In the genomic region with DNA sequence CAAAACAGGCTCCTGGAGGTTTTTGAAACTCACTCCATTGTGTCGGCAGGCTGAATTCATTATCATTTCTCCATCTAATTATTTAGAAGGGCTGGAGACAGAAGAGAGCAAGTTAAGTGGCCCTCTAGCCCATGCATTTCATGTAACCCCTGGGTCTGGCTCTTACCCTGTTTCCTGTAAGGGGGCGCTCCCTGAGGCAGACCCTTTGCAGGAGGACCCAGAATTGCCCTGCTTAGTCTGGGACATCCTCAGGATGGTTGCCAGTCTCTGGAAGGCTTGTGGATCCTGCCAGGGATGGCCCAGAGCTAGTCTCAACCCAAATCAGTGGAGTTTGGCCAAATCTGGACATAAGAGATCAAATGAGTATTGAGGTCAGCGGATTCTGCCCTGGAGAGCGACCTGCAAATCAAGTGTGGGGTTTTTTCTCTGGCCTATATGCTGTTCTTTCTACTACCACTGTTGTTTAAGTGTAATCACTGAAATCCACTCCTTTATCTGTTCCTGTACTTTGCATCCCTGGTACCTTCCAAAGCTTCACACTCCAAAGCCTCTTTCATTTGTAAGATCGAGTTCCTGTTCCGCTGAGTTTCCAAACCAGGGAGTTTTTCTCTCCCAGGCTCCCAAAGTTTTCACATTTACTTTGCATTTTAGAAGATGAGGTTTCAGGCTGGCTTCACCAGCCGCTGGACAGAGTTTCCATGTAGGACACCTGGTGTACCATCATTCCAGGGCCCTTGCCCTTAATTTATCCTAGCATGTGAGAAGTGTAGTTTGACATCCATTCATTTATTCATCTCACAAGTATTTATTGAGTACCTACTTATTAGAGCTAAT, we compare ENCODE assay signal across 10 cellular contexts. TPM values are rescaled to one million over a fixed set of nuclear protein-coding genes. Genes with fewer than 3 reads are reported as not detected.
A peak's percentile ranks its signal among the peaks of the same experiment; 100 is the strongest.
DNase-seq lines count a peak whose midpoint lies in the region; ATAC-seq, FAIRE-seq and TF ChIP-seq lines count a peak whose summit lies in the region.
"Had no signal": no experiment of that assay in that cellular context is flagged by ENCODE, and none has a peak within 500 bp of the region (broad histone marks: within the 10 kb centered on the region; RNA-seq: fewer than 3 reads in every experiment).

No MANE protein-coding gene starts in this region.

- H3K9me3 ChIP-seq in K562 (replicated peaks; ENCODE audit: control insufficient read depth, insufficient read depth, low read depth, low read length) (no peaks in the 10 kb centered on the region), lung (ENCODE audit: control insufficient read depth in 2 of 2, insufficient read depth in 1 of 2, low read length in 1 of 2) (no peaks in the 10 kb centered on the region), BE2C (no peaks in the 10 kb centered on the region)

- no TSS peak for BruUV-seq in K562 (replicated peaks; lab: Mats Ljungman, UMichigan)

- H3K4me3 Mint-ChIP-seq in activated CD4-positive, alpha-beta T cell treated with anti-CD3 and anti-CD28 coated beads for 36 hours: no peak overlapping the region

- H3K9me1 ChIP-seq in K562 (ENCODE audit: control insufficient read depth, insufficient read depth, low read length): no peaks in the 10 kb centered on the region

- POLR2A ChIA-PET in activated CD4-positive, alpha-beta T cell treated with anti-CD3 and anti-CD28 coated beads for 36 hours (lab: Charles Lee): interaction anchor here (0.5 kb wide), 1 partner anchor 347 kb away, joined by 3 read pairs; no protein-coding TSS in a partner anchor
- POLR2A ChIA-PET in K562 (lab: Yijun Ruan, JAX): no interaction called here

- H3K36me3 ChIP-seq in K562 (ENCODE audit: control insufficient read depth, insufficient read depth, low read length) (peaks cover 35% of the 10 kb centered on the region), lung (ENCODE audit: control insufficient read depth in 2 of 2, insufficient read depth in 2 of 2, low read length in 2 of 2) (no peaks in the 10 kb centered on the region), BE2C (no peaks in the 10 kb centered on the region)
- H3K36me3 ChIP-seq: cardiac muscle cell had no signal

- peak overlapping the region; percentile 15 to 47; a peak in 3 of 4 replicates for H3K9ac ChIP-seq in K562 (ENCODE audit: insufficient read depth in 1 of 2, low read depth in 2 of 2, low read length in 2 of 2)

- H3K27ac ChIP-seq in K562 (ENCODE audit: extremely low read depth, low read depth, low read length): peak overlapping the region; percentile 80; the same call in 1 of the 3 replicates
- H3K27ac ChIP-seq in lung (ENCODE audit: low read depth in 1 of 2, low read length in 1 of 2): peak overlapping the region; percentile 37 to 84
- H3K27ac ChIP-seq in substantia nigra (ENCODE audit: low read depth, low read length, poor library complexity, severe bottlenecking): peak overlapping the region; percentile 80
- H3K27ac ChIP-seq: cardiac muscle cell had no signal

- no peak for TF ChIP-seq CTCF in K562 (IDR thresholded peaks at IDR 0.05 in 2 of 3, conservative IDR thresholded peaks at IDR 0.05 in 1 of 3; ENCODE audit: insufficient read depth in 2 of 3, low read depth in 1 of 3, low read length in 3 of 3)
- no peak for TF ChIP-seq CTCF in lung (IDR thresholded peaks at IDR 0.05; ENCODE audit: control extremely low read depth, extremely low read depth)
- TF ChIP-seq CTCF in BE2C (IDR thresholded peaks at IDR 0.05; ENCODE audit: low read depth, low read length): no peak

- H3K4me3 ChIP-seq in K562 (no peak overlapping the region), lung (no peak overlapping the region), BE2C (ENCODE audit: low read depth, low read length) (no peak overlapping the region)
- H3K4me3 ChIP-seq: cardiac muscle cell had no signal

- TF ChIP-seq POLR2A in K562 (conservative IDR thresholded peaks at IDR 0.05): no peak

- TF ChIP-seq RAD21 in K562 (CRISPR knock-in tag; conservative IDR thresholded peaks at IDR 0.05 in 1 of 2, IDR thresholded peaks at IDR 0.05 in 1 of 2): no peak

- FAIRE-seq in K562 (lab: Jason Lieb, UNC): no peak

- H2AFZ ChIP-seq in K562 (ENCODE audit: low read depth, low read length): no peak overlapping the region

- H3K4me2 ChIP-seq in K562 (ENCODE audit: insufficient read depth, low read length): peak overlapping the region; percentile 79

- H3K4me1 ChIP-seq in K562 (replicated peaks in 1 of 2; ENCODE audit: control insufficient read depth in 2 of 2, insufficient read depth in 2 of 2, low read length in 2 of 2) (peaks cover 41 to 72% of the 10 kb centered on the region in 2 experiments), lung (ENCODE audit: control insufficient read depth in 2 of 2, insufficient read depth in 2 of 2, low read length in 2 of 2) (peaks cover 29 to 51% of the 10 kb centered on the region in 2 donors), BE2C (peaks cover 46% of the 10 kb centered on the region)

- H3K27ac Mint-ChIP-seq in activated CD4-positive, alpha-beta T cell treated with anti-CD3 and anti-CD28 coated beads for 36 hours: peak overlapping the region; percentile 48

- intact Hi-C loops in activated CD4-positive, alpha-beta T cell treated with anti-CD3 and anti-CD28 coated beads for 36 hours (cut with DNase I, micrococcal nuclease): loop anchor here in 1 of 2 experiments (5.0 kb wide), 1 partner anchor 148 kb away; no protein-coding TSS in a partner anchor
- intact Hi-C loops in K562 (cut with micrococcal nuclease): no loop called here

- H3K79me2 ChIP-seq in K562 (ENCODE audit: control insufficient read depth, insufficient read depth, low read length): peaks cover 99% of the 10 kb centered on the region

- in situ Hi-C loops in K562 (cut with MboI): loop anchor here (5.0 kb wide), 3 partner anchors 133 to 493 kb away; no protein-coding TSS in a partner anchor

- H3K27me3 ChIP-seq in K562 (ENCODE audit: control insufficient read depth in 2 of 2, insufficient read depth in 2 of 2, low read length in 2 of 2): no peaks in the 10 kb centered on the region
- H3K27me3 ChIP-seq in lung (ENCODE audit: control insufficient read depth, insufficient read depth): no peaks in the 10 kb centered on the region
- H3K27me3 ChIP-seq in BE2C: no peaks in the 10 kb centered on the region
- H3K27me3 ChIP-seq: cardiac muscle cell had no signal

- peaks cover 3% of the 10 kb centered on the region for H3K36me3 Mint-ChIP-seq in activated CD4-positive, alpha-beta T cell treated with anti-CD3 and anti-CD28 coated beads for 36 hours (ENCODE audit: low read depth)

- no peak for TF ChIP-seq EP300 in K562 (IDR thresholded peaks at IDR 0.05; ENCODE audit: low read length)

- H4K20me1 ChIP-seq in K562 (replicated peaks; ENCODE audit: control insufficient read depth, insufficient read depth, low read length): peaks cover 9% of the 10 kb centered on the region; the same call in 1 of the 2 replicates

- H3K27me3 Mint-ChIP-seq in activated CD4-positive, alpha-beta T cell treated with anti-CD3 and anti-CD28 coated beads for 36 hours: no peaks in the 10 kb centered on the region

- no peak for DNase-seq in activated CD4-positive, alpha-beta T cell treated with anti-CD3 and anti-CD28 coated beads for 36 hours
- no peak for DNase-seq in activated CD4-positive, alpha-beta T cell treated with anti-CD3 and anti-CD28 coated beads for 4 hours
- DNase-seq in K562 (ENCODE audit: extremely low read depth in 1 of 4, low spot score in 3 of 4) (no peak), lung (ENCODE audit: low spot score) (no peak), substantia nigra (lab: John Stamatoyannopoulos, UW) (peak in 1 of 49 donors; percentile 24), SIG-M5 (lab: John Stamatoyannopoulos, UW) (no peak), BE2C (no peak)
- DNase-seq: stimulated activated naive CD4-positive, alpha-beta T cell treated with Interleukin-2 at 50 U/mL for 16 hours had no signal

- peaks cover 93% of the 10 kb centered on the region for H3K4me1 Mint-ChIP-seq in activated CD4-positive, alpha-beta T cell treated with anti-CD3 and anti-CD28 coated beads for 36 hours

- 71% methylated on average over 7 of the region's 7 CpGs for WGBS in K562 (ENCODE audit: insufficient coverage, low coverage, missing lambda C conversion rate)
- 69 to 84% methylated on average over 7 of the region's 7 CpGs for WGBS in lung, 2 donors

- H3K9me3 Mint-ChIP-seq in activated CD4-positive, alpha-beta T cell treated with anti-CD3 and anti-CD28 coated beads for 36 hours (ENCODE audit: low read depth): no peaks in the 10 kb centered on the region

- CTCF ChIA-PET in activated CD4-positive, alpha-beta T cell treated with anti-CD3 and anti-CD28 coated beads for 36 hours (lab: Charles Lee): interaction anchor here (0.6 to 3.9 kb wide), 7 partner anchors 93 to 1545 kb away, joined by 3 to 13 read pairs (median 3); no protein-coding TSS in a partner anchor
- CTCF ChIA-PET in K562 (lab: Yijun Ruan, JAX; ENCODE audit: low intra/inter-chr PET ratio): no interaction called here

- no peak for ATAC-seq in activated CD4-positive, alpha-beta T cell treated with anti-CD3 and anti-CD28 coated beads for 36 hours
- no peak for ATAC-seq in K562
- no peak for ATAC-seq in lung (ENCODE audit: insufficient read depth, low FRiP score)
- ATAC-seq in GM18907 (IDR thresholded peaks at IDR 0.05; ENCODE audit: unreplicated experiment): no peak

RNA-seq across cellular contexts. Expression of a gene that starts 6.3 kb away (rescaled TPM):
- total RNA-seq in activated CD4-positive, alpha-beta T cell treated with anti-CD3 and anti-CD28 coated beads for 36 hours: 1 to 10 TPM; 6.1 to 6.2 TPM
- total RNA-seq in K562 (2011; cell fraction: chromatin; rRNA removed; ENCODE audit: low replicate concordance): 43.5 and 71.2 TPM in 2 replicates
- 24.8 and 33.7 TPM in 2 replicates for total RNA-seq in K562 (2011; cell fraction: nucleolus; rRNA removed)
- 60.1 and 82.7 TPM in 2 replicates for total RNA-seq in K562 (2011; cell fraction: nucleoplasm; rRNA removed)
- total RNA-seq in K562 (2014; rRNA removed) (17.3 and 18.7 TPM in 2 replicates), K562 (2014; rRNA removed; fragmentation: Illumina TruSeq; extraction: Trizol) (21.7 and 24.7 TPM in 2 replicates), K562 (2015; rRNA removed; fragmentation: Illumina TruSeq; extraction: Trizol) (16.4 and 16.5 TPM in 2 replicates), K562 (2021) (42.0 and 47.2 TPM in 2 replicates), lung (10 to 100 TPM; 53.3 to 53.6 TPM)
- polyA plus RNA-seq in K562 (2011; rRNA removed) (19.5 and 20.3 TPM in 2 replicates), K562 (2014; fragmentation: Illumina TruSeq; extraction: Trizol) (34.7 and 35.4 TPM in 2 replicates), K562 (2014; fragmentation: Nextera tagmentation; extraction: Ambion mirVana) (10 to 100 TPM in 1 of 2 experiments, 1 to 10 TPM in 1; 9.9 to 16.8 TPM), K562 (2014; rRNA removed) (18.1 and 20.2 TPM in 2 replicates), lung (10 to 100 TPM; 14.7 to 25.2 TPM)
- 13.0 and 14.9 TPM in 2 replicates for polyA plus RNA-seq in K562 (2011; cell fraction: cytosol; rRNA removed)
- polyA plus RNA-seq in K562 (2011; cell fraction: nucleus; rRNA removed): 28.1 and 33.0 TPM in 2 replicates
- polyA plus RNA-seq in K562 (2012): 19.1 and 20.1 TPM in 2 replicates
- polyA minus RNA-seq in K562 (2011; rRNA and poly(A)+ RNA removed): 45.2 and 57.9 TPM in 2 replicates
- 19.7 and 24.9 TPM in 2 replicates for polyA minus RNA-seq in K562 (2011; cell fraction: cytosol; rRNA and poly(A)+ RNA removed)
- polyA minus RNA-seq in K562 (2011; cell fraction: nucleus; rRNA and poly(A)+ RNA removed): 53.9 and 76.0 TPM in 2 replicates
- 4.2 TPM for polyA plus RNA-seq in BE2C (2012; ENCODE audit: insufficient read depth, insufficient read length, low read depth)
